Comparison of ENCODE assay signal across 2 cellular contexts in genomic region chr1:25577151-25577920, GRCh38.
TF ChIP-seq lines count a peak whose summit lies in the region.

No MANE protein-coding gene starts in this region.

TF ChIP-seq in GM23338, 12 proteins besides CTCF, POLR2A, EP300 and RAD21:
- TF ChIP-seq REST (IDR thresholded peaks at IDR 0.05; ENCODE audit: unreplicated experiment) = no peak
- TF ChIP-seq ETS1 (IDR thresholded peaks at IDR 0.05) = no peak
- no peak for TF ChIP-seq CREB1 (CRISPR knock-in tag; IDR thresholded peaks at IDR 0.05; ENCODE audit: low read depth)
- TF ChIP-seq NANOG (IDR thresholded peaks at IDR 0.05; ENCODE audit: borderline replicate concordance) = no peak
- TF ChIP-seq EZH2phosphoT487 (IDR thresholded peaks at IDR 0.05; ENCODE audit: unreplicated experiment) = no peak
- TF ChIP-seq ZNF114 (CRISPR knock-in tag; IDR thresholded peaks at IDR 0.05) = no peak

TF ChIP-seq in WTC11, 78 proteins besides CTCF, POLR2A, EP300 and RAD21 (continued from another document):
- TF ChIP-seq USF1 (CRISPR knock-in tag; IDR thresholded peaks at IDR 0.05) = 0 out of 2 replicates have a peak, but pooled peaks have one; percentile 25
- no peak for TF ChIP-seq ZNF263 (CRISPR knock-in tag; IDR thresholded peaks at IDR 0.05; ENCODE audit: low read depth)
